In the genomic region with DNA sequence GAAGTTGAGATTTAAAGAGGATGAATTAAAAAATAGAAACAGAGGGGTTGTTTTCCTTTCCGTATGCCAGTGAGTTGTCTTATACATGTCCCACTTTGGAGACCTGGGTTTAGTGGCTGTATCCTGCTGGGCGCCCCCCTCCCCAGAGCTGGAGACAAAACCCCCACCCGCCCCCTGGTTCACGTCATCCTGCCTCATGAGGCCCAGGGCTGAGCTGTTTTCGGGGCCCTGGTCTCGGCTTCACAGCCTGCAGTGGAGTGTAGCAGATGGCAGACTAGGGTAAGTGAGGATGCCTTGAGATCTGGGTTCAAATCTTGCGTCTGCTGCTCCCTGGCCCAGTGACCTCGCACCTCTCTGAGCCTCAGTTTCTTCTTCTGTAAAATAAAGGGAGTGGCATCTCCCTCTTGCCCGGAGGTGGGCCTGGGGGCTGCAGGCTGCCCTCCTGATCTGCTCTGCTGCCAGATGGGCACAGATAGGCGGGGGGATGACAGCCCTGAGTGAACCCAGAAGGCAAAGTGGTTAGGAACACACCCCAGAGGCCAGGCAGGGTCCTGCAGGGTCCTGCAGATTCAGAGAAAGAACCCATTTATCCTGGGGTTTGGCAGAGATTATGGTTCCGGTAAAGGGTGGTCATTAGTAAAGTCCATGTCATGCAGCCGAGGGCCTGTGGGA, we compare ENCODE assay signal across 8 cellular contexts. TPM values are rescaled to one million over a fixed set of nuclear protein-coding genes. Genes with fewer than 3 reads are reported as not detected.
DNase-seq lines count a peak whose midpoint lies in the region; ATAC-seq and TF ChIP-seq lines count a peak whose summit lies in the region.

No MANE protein-coding gene starts in this region.

- intact Hi-C loops in left ventricle myocardium inferior (cut with micrococcal nuclease) (no loop called here), Right ventricle myocardium inferior (cut with DNase I) (loop anchor here (2.0 kb wide), 1 partner anchor 44 kb away; no protein-coding TSS in a partner anchor), adrenal gland (cut with DNase I) (no loop called here)

- H2BK5ac ChIP-seq in mesendoderm (ENCODE audit: low read length), result no peak overlapping the region

- no peak overlapping the region for H4K5ac ChIP-seq in mesendoderm (ENCODE audit: low read length)

- peak overlapping the region; percentile 79 for H3K56ac ChIP-seq in mesendoderm (ENCODE audit: low read length)

- peak overlapping the region; percentile 70 for H3K18ac ChIP-seq in mesendoderm (ENCODE audit: low read length)

- H3K79me2 ChIP-seq in mesendoderm (ENCODE audit: control insufficient read depth, insufficient read depth, low read length), result no peaks in the 10 kb centered on the region

- peak overlapping the region; percentile 2 for H2AK5ac ChIP-seq in mesendoderm (ENCODE audit: low read length)

- peak overlapping the region; percentile 78 for H3K27ac ChIP-seq in left ventricle myocardium inferior (replicated peaks)
- H3K27ac ChIP-seq in adrenal gland, result peak overlapping the region in 3 of 5 donors; percentile 38 to 92 (median 78)
- H3K27ac ChIP-seq in mesendoderm (ENCODE audit: low read depth, low read length), result no peak overlapping the region
- peak overlapping the region; percentile 84 for H3K27ac ChIP-seq in urinary bladder (ENCODE audit: low read depth)

- TF ChIP-seq POLR2A in adrenal gland (IDR thresholded peaks at IDR 0.05), result no peak

- TF ChIP-seq CTCF in left ventricle myocardium inferior (IDR thresholded peaks at IDR 0.05; ENCODE audit: borderline replicate concordance) (no peak), adrenal gland (IDR thresholded peaks at IDR 0.05) (peak in 1 of 6 experiments; percentile 8)

- no peaks in the 10 kb centered on the region for H3K36me3 ChIP-seq in left ventricle myocardium inferior
- H3K36me3 ChIP-seq in adrenal gland (replicated peaks in 1 of 2), result no peaks in the 10 kb centered on the region
- H3K36me3 ChIP-seq in mesendoderm (ENCODE audit: control insufficient read depth, insufficient read depth, low read length), result no peaks in the 10 kb centered on the region
- H3K36me3 ChIP-seq in urinary bladder (ENCODE audit: insufficient read depth), result no peaks in the 10 kb centered on the region

- H4K8ac ChIP-seq in mesendoderm (ENCODE audit: low read depth, low read length), result no peak overlapping the region

- peak overlapping the region; percentile 56 for H3K4ac ChIP-seq in mesendoderm (ENCODE audit: low read depth, low read length)

- no peak for ATAC-seq in Right ventricle myocardium inferior

- H3K79me1 ChIP-seq in mesendoderm (ENCODE audit: low read length), result no peaks in the 10 kb centered on the region

- no peak overlapping the region for H3K9ac ChIP-seq in mesendoderm (ENCODE audit: low read length)

- no peak overlapping the region for H3K4me2 ChIP-seq in mesendoderm (ENCODE audit: low read length)

- H3K4me1 ChIP-seq in left ventricle myocardium inferior, result peaks cover 47% of the 10 kb centered on the region
- H3K4me1 ChIP-seq in adrenal gland (replicated peaks in 1 of 2), result peaks cover 16 to 37% of the 10 kb centered on the region in 2 donors
- peaks cover 13% of the 10 kb centered on the region for H3K4me1 ChIP-seq in mesendoderm (ENCODE audit: control insufficient read depth, low read depth, low read length)
- H3K4me1 ChIP-seq in urinary bladder (ENCODE audit: insufficient read depth), result no peaks in the 10 kb centered on the region

- no peak overlapping the region for H2BK15ac ChIP-seq in mesendoderm (replicated peaks; ENCODE audit: low read depth)

- WGBS in adrenal gland, 4 donors, result 75 to 86% (median 77%) methylated on average over 8 to 12 of the region's 12 CpGs
- no CpG with 5 or more reads among the region's 12 CpGs for WGBS in mesendoderm (ENCODE audit: extremely low coverage, insufficient coverage, low lambda C conversion rate)
- WGBS in urinary bladder, result 88% methylated on average over 12 of the region's 12 CpGs

- no peaks in the 10 kb centered on the region for H3K27me3 ChIP-seq in left ventricle myocardium inferior (ENCODE audit: low read depth)
- no peaks in the 10 kb centered on the region for H3K27me3 ChIP-seq in adrenal gland
- H3K27me3 ChIP-seq in mesendoderm (ENCODE audit: insufficient read depth, low read length, poor library complexity), result no peaks in the 10 kb centered on the region

- peak overlapping the region; percentile 68 for H3K4me3 ChIP-seq in left ventricle myocardium inferior
- peak overlapping the region in 1 of 4 donors; percentile 42 for H3K4me3 ChIP-seq in adrenal gland
- H3K4me3 ChIP-seq in mesendoderm (ENCODE audit: low read length), result no peak overlapping the region
- no peak overlapping the region for H3K4me3 ChIP-seq in urinary bladder (ENCODE audit: low read depth, low read length)

- no peak overlapping the region for H3K23ac ChIP-seq in mesendoderm (ENCODE audit: low read length)

- no peaks in the 10 kb centered on the region for H3K9me3 ChIP-seq in left ventricle myocardium inferior (replicated peaks)
- H3K9me3 ChIP-seq in adrenal gland (replicated peaks in 1 of 3), result no peaks in the 10 kb centered on the region

- H2BK120ac ChIP-seq in mesendoderm (ENCODE audit: low read depth, low read length), result peak overlapping the region; percentile 31

- no peak for DNase-seq in left ventricle myocardium inferior
- no peak for DNase-seq in Right ventricle myocardium inferior (ENCODE audit: missing footprints)
- no peak for DNase-seq in adrenal gland
- DNase-seq in mesendoderm, result no peak
- no peak for DNase-seq in DMS53 treated with DMSO at 0.1 percent for 48 hours (lab: John Stamatoyannopoulos, UW; ENCODE audit: unreplicated experiment)
- DNase-seq in stimulated activated CD4-positive, alpha-beta T cell treated with anti-CD3 and anti-CD28 coated beads, Interleukin-2, amount 100 ng/mL, for 24 hours, result no peak
- no peak for DNase-seq in COLO829 (ENCODE audit: low spot score)

RNA-seq across cellular contexts. Expression of gene SOCS3, which starts 45.1 kb away (rescaled TPM):
- total RNA-seq in left ventricle myocardium inferior, result 9.5 TPM
- total RNA-seq in Right ventricle myocardium inferior, result 12.2 TPM
- 100 to 1,000 TPM in 3 of 8 donors, 10 to 100 TPM in 3, 1 to 10 TPM in 2; 5.3 to 114 (median 60.3) TPM for total RNA-seq in adrenal gland
- polyA plus RNA-seq in adrenal gland, result 10 to 100 TPM in 2 of 3 donors, 1 to 10 TPM in 1; 4.8 to 96.5 (median 15.4) TPM
- 11.2 TPM for polyA plus RNA-seq in mesendoderm (2013, experiment 1 of 2)
- polyA plus RNA-seq in mesendoderm (2013, experiment 2 of 2), result 11.0 TPM
- total RNA-seq in urinary bladder, result 16.5 TPM
- polyA plus RNA-seq in urinary bladder, result 152 TPM
